ENCODE assay signal across 13 cellular contexts in the genomic region with DNA sequence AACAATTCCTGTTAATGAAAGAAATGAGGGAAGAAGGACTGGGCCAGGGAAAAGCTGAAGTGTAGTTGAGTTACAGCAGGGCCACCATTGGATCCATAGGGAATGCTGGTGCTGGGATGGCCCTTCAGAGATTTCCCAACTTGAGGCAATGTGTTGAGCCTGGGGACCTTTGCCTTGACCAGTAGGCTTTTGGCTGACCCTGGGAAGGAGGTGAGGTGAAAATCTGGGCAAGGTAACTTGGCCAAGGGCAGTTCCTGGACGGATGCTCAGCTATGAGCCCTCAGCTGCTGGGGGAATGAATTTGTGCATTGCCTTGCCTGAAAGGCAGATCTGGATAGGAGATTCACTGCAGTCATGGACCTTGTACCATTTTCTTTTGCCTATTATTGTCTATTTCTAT. TPM values are rescaled to one million over a fixed set of nuclear protein-coding genes. Genes with fewer than 3 reads are reported as not detected.
A peak's percentile ranks its signal among the peaks of the same experiment; 100 is the strongest.
DNase-seq lines count a peak whose midpoint lies in the region; ATAC-seq and TF ChIP-seq lines count a peak whose summit lies in the region.
"Had no signal": no experiment of that assay in that cellular context is flagged by ENCODE, and none has a peak within 500 bp of the region (broad histone marks: within the 10 kb centered on the region; RNA-seq: fewer than 3 reads in every experiment).

No MANE protein-coding gene starts in this region.

- peak overlapping the region; percentile 77 to 79 for H3K4me3 Mint-ChIP-seq in effector memory CD8-positive, alpha-beta T cell
- no peak overlapping the region for H3K4me3 Mint-ChIP-seq in type B pancreatic cell
- H3K4me3 Mint-ChIP-seq: activated naive CD8-positive, alpha-beta T cell had no signal

- peak; percentile 34 for ATAC-seq in GM18867 (IDR thresholded peaks at IDR 0.05; ENCODE audit: unreplicated experiment)
- peak; percentile 25 for ATAC-seq in GM21390 (IDR thresholded peaks at IDR 0.05; ENCODE audit: unreplicated experiment)
- ATAC-seq in HG03139 (IDR thresholded peaks at IDR 0.05; ENCODE audit: unreplicated experiment), result peak; percentile 25
- ATAC-seq in effector memory CD8-positive, alpha-beta T cell (replicated peaks), result no peak

- no peaks in the 10 kb centered on the region for H3K9me2 ChIP-seq in hepatocyte (replicated peaks; ENCODE audit: insufficient read depth)
- no peaks in the 10 kb centered on the region for H3K9me2 ChIP-seq in Karpas-422 (replicated peaks; ENCODE audit: insufficient read depth, low read length)

- H3K27ac ChIP-seq in hepatocyte (no peak overlapping the region), Karpas-422 (ENCODE audit: low read length) (no peak overlapping the region)
- H3K27ac ChIP-seq: WERI-Rb-1 had no signal

- H3K4me1 Mint-ChIP-seq in effector memory CD8-positive, alpha-beta T cell (ENCODE audit: low read depth in 2 of 2), result peaks cover 35 to 40% of the 10 kb centered on the region in 2 donors
- peaks cover 6% of the 10 kb centered on the region for H3K4me1 Mint-ChIP-seq in type B pancreatic cell (ENCODE audit: unreplicated experiment)

- no peaks in the 10 kb centered on the region for H3K27me3 Mint-ChIP-seq in effector memory CD8-positive, alpha-beta T cell
- H3K27me3 Mint-ChIP-seq in type B pancreatic cell, result no peaks in the 10 kb centered on the region
- H3K27me3 Mint-ChIP-seq: activated naive CD8-positive, alpha-beta T cell had no signal

- no peaks in the 10 kb centered on the region for H3K9me3 Mint-ChIP-seq in effector memory CD8-positive, alpha-beta T cell
- no peaks in the 10 kb centered on the region for H3K9me3 Mint-ChIP-seq in type B pancreatic cell

- H3K36me3 ChIP-seq in hepatocyte (replicated peaks; ENCODE audit: insufficient read depth, low read depth) (no peaks in the 10 kb centered on the region), Karpas-422 (ENCODE audit: insufficient read depth, low read length) (no peaks in the 10 kb centered on the region)
- H3K36me3 ChIP-seq: WERI-Rb-1 had no signal

- H3K27me3 ChIP-seq in hepatocyte (no peaks in the 10 kb centered on the region), Karpas-422 (ENCODE audit: low read length) (no peaks in the 10 kb centered on the region)

- H2AFZ ChIP-seq in hepatocyte, result no peak overlapping the region
- H2AFZ ChIP-seq in Karpas-422 (ENCODE audit: low read length), result no peak overlapping the region

- H3K36me3 Mint-ChIP-seq in effector memory CD8-positive, alpha-beta T cell (ENCODE audit: insufficient read depth), result no peaks in the 10 kb centered on the region
- peaks cover 26% of the 10 kb centered on the region for H3K36me3 Mint-ChIP-seq in type B pancreatic cell
- H3K36me3 Mint-ChIP-seq: activated naive CD8-positive, alpha-beta T cell had no signal

- DNase-seq in effector memory CD8-positive, alpha-beta T cell, result no peak
- DNase-seq in hepatocyte (ENCODE audit: low spot score), result no peak
- DNase-seq in Karpas-422, result no peak
- DNase-seq in LoVo (ENCODE audit: low spot score), result no peak
- DNase-seq in type B pancreatic cell (ENCODE audit: extremely low spot score, unreplicated experiment), result no peak
- DNase-seq: Caco-2; effector memory CD4-positive, alpha-beta T cell; NCI-H1417; WERI-Rb-1 had no signal

- H3K79me2 ChIP-seq in hepatocyte (peaks cover 72% of the 10 kb centered on the region), Karpas-422 (ENCODE audit: low read length) (no peaks in the 10 kb centered on the region)

- H4K20me1 ChIP-seq in hepatocyte (ENCODE audit: insufficient read depth, poor library complexity, severe bottlenecking), result no peaks in the 10 kb centered on the region
- no peaks in the 10 kb centered on the region for H4K20me1 ChIP-seq in Karpas-422 (ENCODE audit: insufficient read depth, low read depth, low read length)

- H3K4me1 ChIP-seq in hepatocyte (ENCODE audit: insufficient read depth) (no peaks in the 10 kb centered on the region), Karpas-422 (ENCODE audit: low read length) (peaks cover 4% of the 10 kb centered on the region; the same call in 1 of the 2 replicates)

- TF ChIP-seq CTCF in hepatocyte (IDR thresholded peaks at IDR 0.05; ENCODE audit: poor library complexity) (no peak), type B pancreatic cell (conservative IDR thresholded peaks at IDR 0.05) (no peak)

- no peaks in the 10 kb centered on the region for H3K9me3 ChIP-seq in hepatocyte (ENCODE audit: low read depth)
- H3K9me3 ChIP-seq in Karpas-422 (ENCODE audit: low read length), result no peaks in the 10 kb centered on the region
- H3K9me3 ChIP-seq: Caco-2 had no signal

- 89% methylated on average over 1 of the region's 1 CpG for WGBS in hepatocyte (ENCODE audit: low lambda C conversion rate, missing lambda C conversion rate)

- peak overlapping the region; percentile 92 to 96 for H3K27ac Mint-ChIP-seq in effector memory CD8-positive, alpha-beta T cell
- H3K27ac Mint-ChIP-seq in type B pancreatic cell, result no peak overlapping the region

- H3K9ac ChIP-seq in Karpas-422 (ENCODE audit: low read length), result no peak overlapping the region

- H3K4me3 ChIP-seq in hepatocyte (no peak overlapping the region), Karpas-422 (ENCODE audit: low read length) (no peak overlapping the region)

- H3K4me2 ChIP-seq in hepatocyte (no peak overlapping the region), Karpas-422 (ENCODE audit: low read depth, low read length, poor library complexity, severe bottlenecking) (no peak overlapping the region)

RNA-seq across cellular contexts. Expression of a gene that starts 20.4 kb away (rescaled TPM):
- 86.5 and 112 TPM in 2 replicates for total RNA-seq in hepatocyte
- polyA plus RNA-seq in hepatocyte, result 33.1 and 54.0 TPM in 2 replicates
- 9.2 and 10.7 TPM in 2 replicates for total RNA-seq in Karpas-422 (2014; rRNA removed; shearing (Covaris generic); ENCODE audit: low replicate concordance)
- 75.1 and 77.7 TPM in 2 replicates for total RNA-seq in type B pancreatic cell (ENCODE audit: low replicate concordance)
